21 cellular contexts compared by ENCODE assay signal in the genomic region with DNA sequence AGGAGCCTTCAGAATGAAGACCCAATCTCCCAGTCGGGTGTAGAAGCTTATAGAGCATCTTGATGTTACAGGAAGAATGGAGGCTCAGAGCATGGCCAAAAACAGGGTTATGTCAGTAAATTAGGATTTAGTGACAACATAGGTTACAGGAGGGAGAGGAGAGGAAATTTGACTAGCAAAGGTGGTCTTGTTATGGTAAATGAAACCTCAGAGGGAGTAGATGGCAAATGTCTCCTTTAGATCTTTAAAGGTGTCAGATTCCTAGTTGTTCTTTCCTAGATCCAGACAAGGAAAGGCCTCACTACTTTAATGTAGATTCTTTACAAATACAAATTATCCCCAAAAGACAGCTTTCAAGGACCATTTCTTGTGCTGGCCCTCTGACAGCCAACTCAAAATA.
"Had no signal": no experiment of that assay in that cellular context is flagged by ENCODE, and none has a peak within 500 bp of the region (broad histone marks: within the 10 kb centered on the region; RNA-seq: fewer than 3 reads in every experiment).

No MANE protein-coding gene starts in this region.

- H3K36me3 ChIP-seq: gastrocnemius medialis, left lung, neural progenitor cell, right atrium auricular region, tibial nerve, upper lobe of left lung, uterus had no signal

- H3K9me3 ChIP-seq: gastrocnemius medialis, left lung, mucosa of descending colon, right atrium auricular region, testis, tibial nerve, upper lobe of left lung, uterus had no signal

- H3K4me1 ChIP-seq: gastrocnemius medialis, left lung, neural progenitor cell, parathyroid adenoma, right atrium auricular region, testis, tibial nerve, upper lobe of left lung, uterus had no signal

- H3K4me3 ChIP-seq: dorsolateral prefrontal cortex, gastrocnemius medialis, left lung, mucosa of descending colon, neural progenitor cell, right atrium auricular region, testis, tibial nerve, upper lobe of left lung, uterus had no signal

- DNase-seq: dorsolateral prefrontal cortex; effector CD4-positive, alpha-beta T cell; foreskin fibroblast; gastrocnemius medialis; head of caudate nucleus; kidney; left lung; mesenchymal stem cell; mucosa of descending colon; naive B cell; stimulated activated CD4-positive, alpha-beta T cell treated with anti-CD3 and anti-CD28 coated beads, Interleukin-4, amount 100 ng/mL, for 4 hours; stimulated activated naive CD8-positive, alpha-beta T cell treated with anti-CD3 and anti-CD28 coated beads, Interleukin-15, Interleukin-2, amounts not matched to agents 100 U/mL and 50 U/mL, for 24 hours; substantia nigra; testis; upper lobe of left lung; uterus had no signal

- FAIRE-seq: colon, kidney had no signal

- H3K27me3 ChIP-seq: dorsolateral prefrontal cortex, gastrocnemius medialis, left lung, neural progenitor cell, right atrium auricular region, testis, tibial nerve, upper lobe of left lung, uterus had no signal

- H3K9ac ChIP-seq: neural progenitor cell, parathyroid adenoma had no signal

- H3K27ac ChIP-seq: dorsolateral prefrontal cortex, gastrocnemius medialis, left lung, neural progenitor cell, parathyroid adenoma, right atrium auricular region, testis, tibial nerve, upper lobe of left lung, uterus had no signal
